2 cellular contexts compared by ENCODE assay signal in genomic region chrX:78182881-78183280, GRCh38.
TF ChIP-seq lines count a peak whose summit lies in the region.

No MANE protein-coding gene starts in this region.

TF ChIP-seq in A549, 52 proteins besides CTCF, POLR2A, EP300 and RAD21 (continued from another document):
- no peak for TF ChIP-seq REST (IDR thresholded peaks at IDR 0.05)

TF ChIP-seq in WTC11, 78 proteins besides CTCF, POLR2A, EP300 and RAD21 (continued from another document):
- TF ChIP-seq ARID4B (CRISPR knock-in tag; IDR thresholded peaks at IDR 0.05; ENCODE audit: borderline replicate concordance) (no peak), NR1H2 (CRISPR knock-in tag; IDR thresholded peaks at IDR 0.05) (no peak), GTF2I (CRISPR knock-in tag; conservative IDR thresholded peaks at IDR 0.05) (no peak), NR2C2 (CRISPR knock-in tag; IDR thresholded peaks at IDR 0.05) (no peak), TEAD1 (CRISPR knock-in tag; IDR thresholded peaks at IDR 0.05) (no peak), HMGA2 (CRISPR knock-in tag; IDR thresholded peaks at IDR 0.05) (no peak), E2F1 (CRISPR knock-in tag; IDR thresholded peaks at IDR 0.05) (no peak), AR (CRISPR knock-in tag; IDR thresholded peaks at IDR 0.05) (no peak)
